ENCODE assay signal across 1 cellular context in the genomic region with DNA sequence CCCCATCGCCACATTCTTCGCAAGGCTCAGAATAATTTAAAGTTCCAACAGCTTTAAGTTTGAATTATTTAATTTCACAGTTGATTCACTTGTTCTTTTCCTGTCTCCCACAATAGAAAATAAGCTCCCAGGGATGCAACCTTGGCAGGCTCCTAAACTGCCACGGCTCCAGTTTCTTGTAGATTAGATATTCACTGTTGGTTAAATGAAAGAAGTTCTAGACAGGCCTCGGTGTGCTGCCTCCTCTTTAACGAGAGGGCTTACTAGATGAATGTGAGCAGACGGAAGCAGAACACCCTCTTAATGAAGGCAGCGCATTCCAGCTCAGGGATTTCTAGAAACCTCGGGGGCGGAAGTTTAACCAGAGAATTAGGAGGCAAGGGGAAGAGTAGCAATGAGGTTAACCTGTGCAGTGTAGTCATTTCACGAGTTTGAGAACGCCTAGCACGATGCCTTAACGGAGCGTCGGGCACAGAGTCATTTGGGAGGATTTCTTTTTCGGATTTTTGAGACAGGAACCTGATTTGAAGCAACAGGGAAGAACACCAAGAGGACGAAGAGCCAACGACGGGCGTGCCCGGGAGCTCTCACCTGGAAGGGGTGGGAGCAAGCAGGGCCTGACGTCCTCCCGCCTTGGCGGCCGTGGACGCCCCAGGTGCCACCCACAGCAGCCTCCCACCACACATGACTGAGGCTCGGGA.
TF ChIP-seq lines count a peak whose summit lies in the region.

No MANE protein-coding gene starts in this region.

TF ChIP-seq in HepG2, 621 proteins besides CTCF, POLR2A, EP300 and RAD21 (continued from another document and continues in another):
- TF ChIP-seq, protein P1, sequence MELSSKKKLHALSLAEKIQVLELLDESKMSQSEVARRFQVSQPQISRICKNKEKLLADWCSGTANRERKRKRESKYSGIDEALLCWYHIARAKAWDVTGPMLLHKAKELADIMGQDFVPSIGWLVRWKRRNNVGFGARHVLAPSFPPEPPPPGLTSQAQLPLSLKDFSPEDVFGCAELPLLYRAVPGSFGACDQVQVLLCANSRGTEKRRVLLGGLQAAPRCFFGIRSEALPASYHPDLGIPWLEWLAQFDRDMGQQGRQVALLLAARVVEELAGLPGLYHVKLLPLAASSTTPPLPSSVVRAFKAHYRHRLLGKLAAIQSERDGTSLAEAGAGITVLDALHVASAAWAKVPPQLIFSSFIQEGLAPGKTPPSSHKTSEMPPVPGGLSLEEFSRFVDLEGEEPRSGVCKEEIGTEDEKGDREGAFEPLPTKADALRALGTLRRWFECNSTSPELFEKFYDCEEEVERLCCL (CRISPR knock-in tag; IDR thresholded peaks at IDR 0.05; ENCODE audit: borderline replicate concordance) = no peak
- no peak for TF ChIP-seq SKIL (CRISPR knock-in tag; IDR thresholded peaks at IDR 0.05; ENCODE audit: borderline replicate concordance)
- TF ChIP-seq RFX1 (IDR thresholded peaks at IDR 0.05) = no peak
- TF ChIP-seq SP2 (CRISPR knock-in tag; IDR thresholded peaks at IDR 0.05) = no peak
- TF ChIP-seq, protein P2, sequence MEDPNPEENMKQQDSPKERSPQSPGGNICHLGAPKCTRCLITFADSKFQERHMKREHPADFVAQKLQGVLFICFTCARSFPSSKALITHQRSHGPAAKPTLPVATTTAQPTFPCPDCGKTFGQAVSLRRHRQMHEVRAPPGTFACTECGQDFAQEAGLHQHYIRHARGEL (CRISPR knock-in tag; IDR thresholded peaks at IDR 0.05) = no peak
- no peak for TF ChIP-seq ATM (IDR thresholded peaks at IDR 0.05; ENCODE audit: borderline replicate concordance)
- no peak for TF ChIP-seq ZNF7 (CRISPR knock-in tag; IDR thresholded peaks at IDR 0.05)
- TF ChIP-seq, protein P3, sequence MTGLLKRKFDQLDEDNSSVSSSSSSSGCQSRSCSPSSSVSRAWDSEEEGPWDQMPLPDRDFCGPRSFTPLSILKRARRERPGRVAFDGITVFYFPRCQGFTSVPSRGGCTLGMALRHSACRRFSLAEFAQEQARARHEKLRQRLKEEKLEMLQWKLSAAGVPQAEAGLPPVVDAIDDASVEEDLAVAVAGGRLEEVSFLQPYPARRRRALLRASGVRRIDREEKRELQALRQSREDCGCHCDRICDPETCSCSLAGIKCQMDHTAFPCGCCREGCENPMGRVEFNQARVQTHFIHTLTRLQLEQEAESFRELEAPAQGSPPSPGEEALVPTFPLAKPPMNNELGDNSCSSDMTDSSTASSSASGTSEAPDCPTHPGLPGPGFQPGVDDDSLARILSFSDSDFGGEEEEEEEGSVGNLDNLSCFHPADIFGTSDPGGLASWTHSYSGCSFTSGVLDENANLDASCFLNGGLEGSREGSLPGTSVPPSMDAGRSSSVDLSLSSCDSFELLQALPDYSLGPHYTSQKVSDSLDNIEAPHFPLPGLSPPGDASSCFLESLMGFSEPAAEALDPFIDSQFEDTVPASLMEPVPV (CRISPR knock-in tag; IDR thresholded peaks at IDR 0.05) = no peak
- TF ChIP-seq RNF2 (conservative IDR thresholded peaks at IDR 0.05; ENCODE audit: low read depth) = peak; percentile 50; the same call in 1 of the 2 replicates
- TF ChIP-seq THAP7 (CRISPR knock-in tag; IDR thresholded peaks at IDR 0.05) = no peak
- TF ChIP-seq, protein P4, sequence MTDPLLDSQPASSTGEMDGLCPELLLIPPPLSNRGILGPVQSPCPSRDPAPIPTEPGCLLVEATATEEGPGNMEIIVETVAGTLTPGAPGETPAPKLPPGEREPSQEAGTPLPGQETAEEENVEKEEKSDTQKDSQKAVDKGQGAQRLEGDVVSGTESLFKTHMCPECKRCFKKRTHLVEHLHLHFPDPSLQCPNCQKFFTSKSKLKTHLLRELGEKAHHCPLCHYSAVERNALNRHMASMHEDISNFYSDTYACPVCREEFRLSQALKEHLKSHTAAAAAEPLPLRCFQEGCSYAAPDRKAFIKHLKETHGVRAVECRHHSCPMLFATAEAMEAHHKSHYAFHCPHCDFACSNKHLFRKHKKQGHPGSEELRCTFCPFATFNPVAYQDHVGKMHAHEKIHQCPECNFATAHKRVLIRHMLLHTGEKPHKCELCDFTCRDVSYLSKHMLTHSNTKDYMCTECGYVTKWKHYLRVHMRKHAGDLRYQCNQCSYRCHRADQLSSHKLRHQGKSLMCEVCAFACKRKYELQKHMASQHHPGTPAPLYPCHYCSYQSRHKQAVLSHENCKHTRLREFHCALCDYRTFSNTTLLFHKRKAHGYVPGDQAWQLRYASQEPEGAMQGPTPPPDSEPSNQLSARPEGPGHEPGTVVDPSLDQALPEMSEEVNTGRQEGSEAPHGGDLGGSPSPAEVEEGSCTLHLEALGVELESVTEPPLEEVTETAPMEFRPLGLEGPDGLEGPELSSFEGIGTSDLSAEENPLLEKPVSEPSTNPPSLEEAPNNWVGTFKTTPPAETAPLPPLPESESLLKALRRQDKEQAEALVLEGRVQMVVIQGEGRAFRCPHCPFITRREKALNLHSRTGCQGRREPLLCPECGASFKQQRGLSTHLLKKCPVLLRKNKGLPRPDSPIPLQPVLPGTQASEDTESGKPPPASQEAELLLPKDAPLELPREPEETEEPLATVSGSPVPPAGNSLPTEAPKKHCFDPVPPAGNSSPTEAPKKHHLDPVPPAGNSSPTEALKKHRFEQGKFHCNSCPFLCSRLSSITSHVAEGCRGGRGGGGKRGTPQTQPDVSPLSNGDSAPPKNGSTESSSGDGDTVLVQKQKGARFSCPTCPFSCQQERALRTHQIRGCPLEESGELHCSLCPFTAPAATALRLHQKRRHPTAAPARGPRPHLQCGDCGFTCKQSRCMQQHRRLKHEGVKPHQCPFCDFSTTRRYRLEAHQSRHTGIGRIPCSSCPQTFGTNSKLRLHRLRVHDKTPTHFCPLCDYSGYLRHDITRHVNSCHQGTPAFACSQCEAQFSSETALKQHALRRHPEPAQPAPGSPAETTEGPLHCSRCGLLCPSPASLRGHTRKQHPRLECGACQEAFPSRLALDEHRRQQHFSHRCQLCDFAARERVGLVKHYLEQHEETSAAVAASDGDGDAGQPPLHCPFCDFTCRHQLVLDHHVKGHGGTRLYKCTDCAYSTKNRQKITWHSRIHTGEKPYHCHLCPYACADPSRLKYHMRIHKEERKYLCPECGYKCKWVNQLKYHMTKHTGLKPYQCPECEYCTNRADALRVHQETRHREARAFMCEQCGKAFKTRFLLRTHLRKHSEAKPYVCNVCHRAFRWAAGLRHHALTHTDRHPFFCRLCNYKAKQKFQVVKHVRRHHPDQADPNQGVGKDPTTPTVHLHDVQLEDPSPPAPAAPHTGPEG (CRISPR knock-in tag; IDR thresholded peaks at IDR 0.05) = no peak
- TF ChIP-seq MIER2 (CRISPR knock-in tag; IDR thresholded peaks at IDR 0.05) = no peak
- TF ChIP-seq ZNF629 (CRISPR knock-in tag; conservative IDR thresholded peaks at IDR 0.05) = no peak; the same call in 1 of the 2 replicates
- no peak for TF ChIP-seq ZNF660 (CRISPR knock-in tag; IDR thresholded peaks at IDR 0.05; ENCODE audit: borderline replicate concordance, low read depth)
- no peak; the same call in 1 of the 2 replicates for TF ChIP-seq FOXJ3 (CRISPR knock-in tag; IDR thresholded peaks at IDR 0.05; ENCODE audit: borderline replicate concordance)
- TF ChIP-seq TP53 (CRISPR knock-in tag; conservative IDR thresholded peaks at IDR 0.05) = no peak
- TF ChIP-seq KDM1A (CRISPR knock-in tag; IDR thresholded peaks at IDR 0.05) = no peak
- TF ChIP-seq ZSCAN12 (CRISPR knock-in tag; IDR thresholded peaks at IDR 0.05) = no peak
- TF ChIP-seq SRY (CRISPR knock-in tag; IDR thresholded peaks at IDR 0.05) = 0 out of 2 replicates have a peak, but pooled peaks have one; percentile 44
- 0 out of 2 replicates have a peak, but pooled peaks have one; percentile 50 for TF ChIP-seq ZNF329 (CRISPR knock-in tag; IDR thresholded peaks at IDR 0.05; ENCODE audit: low read depth)
- no peak for TF ChIP-seq ZNF460 (CRISPR knock-in tag; IDR thresholded peaks at IDR 0.05; ENCODE audit: borderline replicate concordance)
- TF ChIP-seq NFKB2 (CRISPR knock-in tag; IDR thresholded peaks at IDR 0.05; ENCODE audit: borderline replicate concordance) = peak; percentile 62; the same call in 1 of the 2 replicates
- no peak; the same call in 1 of the 2 replicates for TF ChIP-seq ZNF563 (CRISPR knock-in tag; IDR thresholded peaks at IDR 0.05)
- no peak for TF ChIP-seq ZNF225 (CRISPR knock-in tag; IDR thresholded peaks at IDR 0.05)
- TF ChIP-seq GLI4 (CRISPR knock-in tag; IDR thresholded peaks at IDR 0.05; ENCODE audit: borderline replicate concordance) = 0 out of 2 replicates have a peak, but pooled peaks have one; percentile 8
- no peak for TF ChIP-seq SETDB1 (CRISPR knock-in tag; IDR thresholded peaks at IDR 0.05; ENCODE audit: borderline replicate concordance)
- TF ChIP-seq FOXA3 (CRISPR knock-in tag; IDR thresholded peaks at IDR 0.05) = no peak
- TF ChIP-seq ZSCAN20 (CRISPR knock-in tag; IDR thresholded peaks at IDR 0.05; ENCODE audit: borderline replicate concordance) = 0 out of 2 replicates have a peak, but pooled peaks have one; percentile 21
- TF ChIP-seq ELF3 (CRISPR knock-in tag; IDR thresholded peaks at IDR 0.05) = no peak
- TF ChIP-seq ARNTL (CRISPR knock-in tag; IDR thresholded peaks at IDR 0.05) = no peak
- no peak; the same call in 1 of the 2 replicates for TF ChIP-seq ZNF746 (CRISPR knock-in tag; IDR thresholded peaks at IDR 0.05)
- TF ChIP-seq U2AF2 (IDR thresholded peaks at IDR 0.05; ENCODE audit: low read depth, low read length) = no peak
- no peak for TF ChIP-seq ZBTB3 (CRISPR knock-in tag; IDR thresholded peaks at IDR 0.05; ENCODE audit: borderline replicate concordance, low read depth)
- TF ChIP-seq ZNF674 (CRISPR knock-in tag; IDR thresholded peaks at IDR 0.05; ENCODE audit: low read depth) = no peak
- no peak for TF ChIP-seq ZSCAN21 (CRISPR knock-in tag; IDR thresholded peaks at IDR 0.05; ENCODE audit: borderline replicate concordance)
- no peak; the same call in 1 of the 2 replicates for TF ChIP-seq KMT2A (CRISPR knock-in tag; IDR thresholded peaks at IDR 0.05)
- TF ChIP-seq MXD4 (CRISPR knock-in tag; IDR thresholded peaks at IDR 0.05) = no peak
- TF ChIP-seq ONECUT2 (CRISPR knock-in tag; IDR thresholded peaks at IDR 0.05) = no peak
- no peak for TF ChIP-seq CBX1 (IDR thresholded peaks at IDR 0.05; ENCODE audit: low read depth)
- TF ChIP-seq RBM39 (IDR thresholded peaks at IDR 0.05; ENCODE audit: low read depth, low read length, poor library complexity, severe bottlenecking) = no peak
- TF ChIP-seq MAF1 (CRISPR knock-in tag; IDR thresholded peaks at IDR 0.05; ENCODE audit: borderline replicate concordance) = no peak
- peak; percentile 68; the same call in 1 of the 2 replicates for TF ChIP-seq HOXD1 (CRISPR knock-in tag; IDR thresholded peaks at IDR 0.05)
- no peak for TF ChIP-seq WIZ (CRISPR knock-in tag; IDR thresholded peaks at IDR 0.05)
- TF ChIP-seq MED13 (CRISPR knock-in tag; IDR thresholded peaks at IDR 0.05) = no peak; the same call in 1 of the 2 replicates
- no peak for TF ChIP-seq ZNF431 (CRISPR knock-in tag; IDR thresholded peaks at IDR 0.05; ENCODE audit: borderline replicate concordance, low read depth)
- TF ChIP-seq PHF20 (CRISPR knock-in tag; IDR thresholded peaks at IDR 0.05) = no peak
- TF ChIP-seq, protein P5, sequence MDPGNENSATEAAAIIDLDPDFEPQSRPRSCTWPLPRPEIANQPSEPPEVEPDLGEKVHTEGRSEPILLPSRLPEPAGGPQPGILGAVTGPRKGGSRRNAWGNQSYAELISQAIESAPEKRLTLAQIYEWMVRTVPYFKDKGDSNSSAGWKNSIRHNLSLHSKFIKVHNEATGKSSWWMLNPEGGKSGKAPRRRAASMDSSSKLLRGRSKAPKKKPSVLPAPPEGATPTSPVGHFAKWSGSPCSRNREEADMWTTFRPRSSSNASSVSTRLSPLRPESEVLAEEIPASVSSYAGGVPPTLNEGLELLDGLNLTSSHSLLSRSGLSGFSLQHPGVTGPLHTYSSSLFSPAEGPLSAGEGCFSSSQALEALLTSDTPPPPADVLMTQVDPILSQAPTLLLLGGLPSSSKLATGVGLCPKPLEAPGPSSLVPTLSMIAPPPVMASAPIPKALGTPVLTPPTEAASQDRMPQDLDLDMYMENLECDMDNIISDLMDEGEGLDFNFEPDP (CRISPR knock-in tag; conservative IDR thresholded peaks at IDR 0.05) = 0 out of 2 replicates have a peak, but pooled peaks have one; percentile 38
- TF ChIP-seq, protein P6, sequence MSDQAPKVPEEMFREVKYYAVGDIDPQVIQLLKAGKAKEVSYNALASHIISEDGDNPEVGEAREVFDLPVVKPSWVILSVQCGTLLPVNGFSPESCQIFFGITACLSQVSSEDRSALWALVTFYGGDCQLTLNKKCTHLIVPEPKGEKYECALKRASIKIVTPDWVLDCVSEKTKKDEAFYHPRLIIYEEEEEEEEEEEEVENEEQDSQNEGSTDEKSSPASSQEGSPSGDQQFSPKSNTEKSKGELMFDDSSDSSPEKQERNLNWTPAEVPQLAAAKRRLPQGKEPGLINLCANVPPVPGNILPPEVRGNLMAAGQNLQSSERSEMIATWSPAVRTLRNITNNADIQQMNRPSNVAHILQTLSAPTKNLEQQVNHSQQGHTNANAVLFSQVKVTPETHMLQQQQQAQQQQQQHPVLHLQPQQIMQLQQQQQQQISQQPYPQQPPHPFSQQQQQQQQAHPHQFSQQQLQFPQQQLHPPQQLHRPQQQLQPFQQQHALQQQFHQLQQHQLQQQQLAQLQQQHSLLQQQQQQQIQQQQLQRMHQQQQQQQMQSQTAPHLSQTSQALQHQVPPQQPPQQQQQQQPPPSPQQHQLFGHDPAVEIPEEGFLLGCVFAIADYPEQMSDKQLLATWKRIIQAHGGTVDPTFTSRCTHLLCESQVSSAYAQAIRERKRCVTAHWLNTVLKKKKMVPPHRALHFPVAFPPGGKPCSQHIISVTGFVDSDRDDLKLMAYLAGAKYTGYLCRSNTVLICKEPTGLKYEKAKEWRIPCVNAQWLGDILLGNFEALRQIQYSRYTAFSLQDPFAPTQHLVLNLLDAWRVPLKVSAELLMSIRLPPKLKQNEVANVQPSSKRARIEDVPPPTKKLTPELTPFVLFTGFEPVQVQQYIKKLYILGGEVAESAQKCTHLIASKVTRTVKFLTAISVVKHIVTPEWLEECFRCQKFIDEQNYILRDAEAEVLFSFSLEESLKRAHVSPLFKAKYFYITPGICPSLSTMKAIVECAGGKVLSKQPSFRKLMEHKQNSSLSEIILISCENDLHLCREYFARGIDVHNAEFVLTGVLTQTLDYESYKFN (CRISPR knock-in tag; conservative IDR thresholded peaks at IDR 0.05) = no peak
